10 cellular contexts compared by ENCODE assay signal in genomic region chr7:4904346-4904745, GRCh38. TPM values are rescaled to one million over a fixed set of nuclear protein-coding genes. Genes with fewer than 3 reads are reported as not detected.
"Had no signal": no experiment of that assay in that cellular context is flagged by ENCODE, and none has a peak within 500 bp of the region (broad histone marks: within the 10 kb centered on the region; RNA-seq: fewer than 3 reads in every experiment).

No MANE protein-coding gene starts in this region.

- H3K27ac ChIP-seq: GM23248, HL-60 had no signal

- ATAC-seq: HepG2 had no signal

- H3K36me3 Mint-ChIP-seq: IgD-negative memory B cell had no signal

- H3K4me3 ChIP-seq: GM23248 had no signal

- DNase-seq: GM23248, GOT3, H9, HCEC 1CT, KG1 had no signal

- H2AFZ ChIP-seq: GM23248 had no signal

- FAIRE-seq: H54, HepG2 had no signal

- H3K9ac ChIP-seq: GM23248 had no signal

- H3K4me1 Mint-ChIP-seq: H9 had no signal

- H3K4me3 Mint-ChIP-seq: H9 had no signal

- H3K27ac Mint-ChIP-seq: IgD-negative memory B cell had no signal

RNA-seq across cellular contexts. Expression of gene RADIL, which starts 20.8 kb away (rescaled TPM):
- polyA plus RNA-seq: IgD-negative memory B cell had no signal

RNA-seq across cellular contexts. Expression of gene PAPOLB, which starts 42.5 kb away (rescaled TPM):
- total RNA-seq: HepG2, HT1080 had no signal
- polyA plus RNA-seq: GM23248, HepG2, IgD-negative memory B cell had no signal

RNA-seq across cellular contexts. Expression of gene MMD2, which starts 54.6 kb away (rescaled TPM):
- total RNA-seq: GM23248, HepG2, HT1080 had no signal
- polyA plus RNA-seq: GM23248, HepG2, IgD-negative memory B cell had no signal
